15 cellular contexts compared by ENCODE assay signal in genomic region chr6:46850781-46851180, GRCh38. TPM values are rescaled to one million over a fixed set of nuclear protein-coding genes. Genes with fewer than 3 reads are reported as not detected.
"Had no signal": no experiment of that assay in that cellular context is flagged by ENCODE, and none has a peak within 500 bp of the region (broad histone marks: within the 10 kb centered on the region; RNA-seq: fewer than 3 reads in every experiment).

No MANE protein-coding gene starts in this region.

- DNase-seq: activated CD4-positive, alpha-beta T cell treated with anti-CD3 and anti-CD28 coated beads, Interleukin-2, amount 10 ng/mL, durations not matched to agents 7 days and 5 days; activated CD4-positive, CD25-positive, alpha-beta regulatory T cell; activated naive CD4-positive, alpha-beta T cell treated with anti-CD3 and anti-CD28 coated beads for 36 hours; activated T-cell treated with anti-CD3 and anti-CD28 coated beads for 4 hours; gastrocnemius medialis; kidney; left ventricle myocardium superior; pancreas; stimulated activated CD4-positive, alpha-beta T cell treated with anti-CD3 and anti-CD28 coated beads, Interleukin-4, amount 100 ng/mL, for 24 hours; T-helper 17 cell had no signal

- H3K4me3 ChIP-seq: gastrocnemius medialis, pancreas had no signal

- H3K27ac ChIP-seq: gastrocnemius medialis, pancreas had no signal

- H3K9me3 ChIP-seq: gastrocnemius medialis, pancreas had no signal

- H3K36me3 ChIP-seq: gastrocnemius medialis, pancreas had no signal

- H3K27me3 ChIP-seq: gastrocnemius medialis, pancreas had no signal

RNA-seq across cellular contexts. Expression of gene MEP1A, which starts 57.6 kb away (rescaled TPM):
- total RNA-seq: activated CD4-positive, alpha-beta T cell treated with anti-CD3 and anti-CD28 coated beads, Interleukin-2, amount 10 ng/mL, durations not matched to agents 7 days and 5 days; activated CD8-positive, alpha-beta memory T cell treated with anti-CD3 and anti-CD28 coated beads for 36 hours; activated naive CD4-positive, alpha-beta T cell treated with anti-CD3 and anti-CD28 coated beads for 36 hours; activated T-helper 17 cell treated with anti-CD3 and anti-CD28 coated beads, Interleukin-2, amount 50 U/mL, for 72 hours; bronchial epithelial cell; left ventricle myocardium superior; T-helper 17 cell; urinary bladder had no signal
- polyA plus RNA-seq: neural cell, urinary bladder had no signal
